Comparison of ENCODE assay signal across 14 cellular contexts in genomic region chr11:86586307-86586706, GRCh38.
"Had no signal": no experiment of that assay in that cellular context is flagged by ENCODE, and none has a peak within 500 bp of the region (broad histone marks: within the 10 kb centered on the region; RNA-seq: fewer than 3 reads in every experiment).

No MANE protein-coding gene starts in this region.

- H3K4me3 ChIP-seq: MG63 had no signal

- H3K27ac ChIP-seq: RWPE1 had no signal

- H3K9me3 ChIP-seq: MG63, SK-N-SH had no signal

- H3K36me3 ChIP-seq: MG63 had no signal

- H3K27me3 ChIP-seq: MG63 had no signal

- DNase-seq: KBM-7, MG63, NCI-H1092, NCI-H187, NCI-H2029, NCI-H2081 treated with DMSO at 0.1 percent for 48 hours, NCI-H226, NCI-H446, NCI-H510A, NCI-H524 treated with DMSO at 0.1 percent for 48 hours, NCI-H774, SHP77, SK-N-SH had no signal

- H3K9ac ChIP-seq: SK-N-SH had no signal

- H3K4me2 ChIP-seq: SK-N-SH had no signal
